9 cellular contexts compared by ENCODE assay signal in the genomic region with DNA sequence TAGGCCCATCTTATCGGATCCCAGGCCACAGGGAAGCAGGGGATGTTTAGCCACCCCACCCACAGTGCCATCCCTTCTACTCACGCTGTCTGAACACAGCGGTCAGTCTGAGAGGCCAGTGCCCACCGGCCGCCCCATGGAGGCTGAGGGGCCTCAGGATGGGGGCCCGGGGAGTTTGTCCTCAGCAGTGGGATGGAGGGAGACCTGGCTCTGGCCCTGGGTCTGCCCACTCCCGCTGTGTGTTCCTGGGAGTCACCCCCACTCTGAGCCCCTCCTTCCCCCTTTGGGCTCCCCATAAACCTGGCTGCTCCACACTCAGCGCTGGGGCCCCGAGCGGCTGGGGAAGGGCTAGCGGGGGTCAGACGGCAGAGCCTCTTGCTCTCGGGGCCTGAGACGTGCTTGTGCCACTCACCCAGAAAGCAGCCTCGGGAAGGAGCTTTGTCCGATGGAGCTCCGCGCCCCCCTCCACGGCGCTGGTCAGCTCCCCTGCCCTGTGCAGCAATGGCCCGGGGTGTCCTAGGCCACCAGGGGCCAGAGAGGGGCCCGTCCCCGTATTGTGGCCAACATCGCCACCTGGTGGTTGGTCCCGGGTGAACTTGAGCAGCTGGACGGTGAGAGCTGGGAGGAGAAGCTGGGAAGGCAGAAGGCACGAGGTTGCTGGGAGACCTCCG. TPM values are rescaled to one million over a fixed set of nuclear protein-coding genes. Genes with fewer than 3 reads are reported as not detected.
A peak's percentile ranks its signal among the peaks of the same experiment; 100 is the strongest.
DNase-seq lines count a peak whose midpoint lies in the region; ATAC-seq and TF ChIP-seq lines count a peak whose summit lies in the region.
"Had no signal": no experiment of that assay in that cellular context is flagged by ENCODE, and none has a peak within 500 bp of the region (broad histone marks: within the 10 kb centered on the region; RNA-seq: fewer than 3 reads in every experiment).

No MANE protein-coding gene starts in this region.

- WGBS in body of pancreas, 2 donors, result 24 to 27% methylated on average over 15 to 24 of the region's 28 CpGs
- no CpG with 5 or more reads among the region's 28 CpGs for WGBS in iPS DF 6.9 (ENCODE audit: insufficient coverage, insufficient read length)

- DNase-seq in DMS53 treated with DMSO at 0.1 percent for 48 hours (lab: John Stamatoyannopoulos, UW; ENCODE audit: unreplicated experiment) (peak; percentile 53), HUDEP-2 (lab: John Stamatoyannopoulos, UW; ENCODE audit: unreplicated experiment in 76 of 76) (peak in 54 of 76 experiments; percentile 4 to 75 (median 40)), RPMI7951 (ENCODE audit: low read depth) (peak; percentile 61), body of pancreas (peak; percentile 33 to 57 (median 40)), iPS DF 6.9 (ENCODE audit: low read depth, low spot score) (peak; percentile 84)
- peak; percentile 35 to 73 for DNase-seq in stimulated activated CD4-positive, alpha-beta T cell treated with anti-CD3 and anti-CD28 coated beads, Interleukin-2, amount 100 ng/mL, for 24 hours

- H3K36me3 ChIP-seq in body of pancreas (replicated peaks in 1 of 2; ENCODE audit: insufficient read depth in 1 of 2, low read depth in 2 of 2) (no peaks in the 10 kb centered on the region), iPS DF 6.9 (ENCODE audit: control insufficient read depth, insufficient read depth, low read length) (no peaks in the 10 kb centered on the region)

- H3K4me1 ChIP-seq in body of pancreas (no peaks in the 10 kb centered on the region), iPS DF 6.9 (ENCODE audit: control insufficient read depth, insufficient read depth, low read length) (0 out of 2 replicates have a peak, but pooled peaks cover 1% of the 10 kb centered on the region)

- TF ChIP-seq CTCF in body of pancreas (IDR thresholded peaks at IDR 0.05), result peak in 6 of 7 experiments; percentile 31 to 47 (median 39)

- intact Hi-C loops in body of pancreas (cut with DNase I), result no loop called here

- H3K9me3 ChIP-seq in body of pancreas, result no peaks in the 10 kb centered on the region
- H3K9me3 ChIP-seq in iPS DF 6.9 (ENCODE audit: control insufficient read depth, insufficient read depth, low read length), result no peaks in the 10 kb centered on the region

- H3K27ac ChIP-seq in body of pancreas, result no peak overlapping the region
- no peak overlapping the region for H3K27ac ChIP-seq in iPS DF 6.9 (ENCODE audit: low read length)

- ATAC-seq in body of pancreas, result peak; percentile 58
- no peak for ATAC-seq in HG02973 (IDR thresholded peaks at IDR 0.05; ENCODE audit: unreplicated experiment)
- ATAC-seq in HG02642 (IDR thresholded peaks at IDR 0.05; ENCODE audit: poor library complexity, unreplicated experiment), result no peak
- ATAC-seq: T-cell had no signal

- peaks cover 0 to 24% of the 10 kb centered on the region in 2 donors for H3K27me3 ChIP-seq in body of pancreas
- H3K27me3 ChIP-seq in iPS DF 6.9 (ENCODE audit: control insufficient read depth, insufficient read depth, low read length), result no peaks in the 10 kb centered on the region

- TF ChIP-seq POLR2A in body of pancreas (IDR thresholded peaks at IDR 0.05), result no peak

- H3K4me3 ChIP-seq in body of pancreas (no peak overlapping the region), iPS DF 6.9 (ENCODE audit: low read length) (no peak overlapping the region)

RNA-seq across cellular contexts. Expression of gene LAMC3, which starts 10.9 kb away (rescaled TPM):
- total RNA-seq in RPMI7951 (2014; rRNA removed; shearing (Covaris generic)), result 0.20 TPM in 1 of 2 replicates, not detected in the other
- total RNA-seq in body of pancreas, result 10 to 100 TPM in 1 of 2 donors, 1 to 10 TPM in 1; 3.9 to 16.8 TPM

RNA-seq across cellular contexts. Expression of gene FIBCD1, which starts 59.0 kb away (rescaled TPM):
- total RNA-seq in RPMI7951 (2014; rRNA removed; shearing (Covaris generic)), result 15.6 and 16.9 TPM in 2 replicates
- under 1 TPM in 1 of 2 donors, not detected in 1; 0.78 TPM for total RNA-seq in body of pancreas
- total RNA-seq: T-cell had no signal
